In genomic region chr7:127350586-127350985, GRCh38 we compare ENCODE assay signal across 23 cellular contexts.
"Had no signal": no experiment of that assay in that cellular context is flagged by ENCODE, and none has a peak within 500 bp of the region (broad histone marks: within the 10 kb centered on the region; RNA-seq: fewer than 3 reads in every experiment).

No MANE protein-coding gene starts in this region.

- H3K27me3 ChIP-seq: foreskin keratinocyte, right lobe of liver, testis, transverse colon had no signal

- H3K27ac ChIP-seq: coronary artery, foreskin keratinocyte, psoas muscle, right lobe of liver, spleen, testis, transverse colon had no signal

- H3K9me3 ChIP-seq: psoas muscle, right lobe of liver, spleen, testis, transverse colon had no signal

- DNase-seq: effector CD4-positive, alpha-beta T cell; endodermal cell; erythroblast; foreskin keratinocyte; immature natural killer cell; left colon; left ventricle myocardium superior; mesendoderm; psoas muscle; retina; right lobe of liver; spleen; stimulated activated CD4-positive, alpha-beta T cell treated with anti-CD3 and anti-CD28 coated beads, Interleukin-15, amount 100 ng/mL, for 24 hours; stimulated activated CD4-positive, alpha-beta T cell treated with anti-CD3 and anti-CD28 coated beads, Interleukin-1b, Interleukin-23, amount 100 ng/mL, for 48 hours; stimulated activated CD4-positive, alpha-beta T cell treated with anti-CD3 and anti-CD28 coated beads, Interleukin-4, amount 100 ng/mL, for 24 hours; stimulated activated naive B cell treated with anti-CD40 and anti-IgM and Interleukin-4, amounts not matched to agents 10 μg/mL and 1 μg/mL and 100 μg/mL, for 72 hours; stimulated activated naive CD8-positive, alpha-beta T cell treated with anti-CD3 and anti-CD28 coated beads, Interleukin-15, amount 100 ng/mL, for 72 hours; testis; transverse colon had no signal

- H3K4me3 ChIP-seq: coronary artery, lung, psoas muscle, right lobe of liver, spleen, testis, transverse colon had no signal

- H3K4me1 Mint-ChIP-seq: nephron had no signal

- ATAC-seq: foreskin keratinocyte; left colon; left ventricle myocardium superior; psoas muscle; right lobe of liver; stimulated activated naive B cell treated with anti-CD40 and anti-IgM and Interleukin-4, amounts not matched to agents 10 μg/mL and 1 μg/mL and 100 μg/mL, for 72 hours; stimulated activated naive CD8-positive, alpha-beta T cell treated with anti-CD3 and anti-CD28 coated beads, Interleukin-15, amount 100 ng/mL, for 72 hours had no signal

- H3K27ac Mint-ChIP-seq: endodermal cell; nephron; stimulated activated naive B cell treated with anti-CD40 and anti-IgM and Interleukin-4, amounts not matched to agents 10 μg/mL and 1 μg/mL and 100 μg/mL, for 72 hours; stimulated activated naive CD8-positive, alpha-beta T cell treated with anti-CD3 and anti-CD28 coated beads, Interleukin-15, amount 100 ng/mL, for 72 hours had no signal

- FAIRE-seq: endothelial cell of umbilical vein had no signal

- H3K4me1 ChIP-seq: foreskin keratinocyte, psoas muscle, testis had no signal

- H3K36me3 ChIP-seq: right lobe of liver had no signal

- H3K9me3 Mint-ChIP-seq: endodermal cell; immature natural killer cell; nephron; stimulated activated naive B cell treated with anti-CD40 and anti-IgM and Interleukin-4, amounts not matched to agents 10 μg/mL and 1 μg/mL and 100 μg/mL, for 72 hours; stimulated activated naive CD8-positive, alpha-beta T cell treated with anti-CD3 and anti-CD28 coated beads, Interleukin-15, amount 100 ng/mL, for 72 hours had no signal

- H3K4me3 Mint-ChIP-seq: endodermal cell; immature natural killer cell; nephron; stimulated activated naive B cell treated with anti-CD40 and anti-IgM and Interleukin-4, amounts not matched to agents 10 μg/mL and 1 μg/mL and 100 μg/mL, for 72 hours; stimulated activated naive CD8-positive, alpha-beta T cell treated with anti-CD3 and anti-CD28 coated beads, Interleukin-15, amount 100 ng/mL, for 72 hours had no signal
